ENCODE assay signal across 8 cellular contexts in genomic region chr2:242088044-242088443, GRCh38.
DNase-seq lines count a peak whose midpoint lies in the region; ATAC-seq, FAIRE-seq and TF ChIP-seq lines count a peak whose summit lies in the region.
"Not testable (repeated sequence)": the region's sequence is repeated elsewhere in the genome, so short reads cannot be mapped to it uniquely, and the experiment has no call there.

No MANE protein-coding gene starts in this region.

- ATAC-seq in GM21786 (IDR thresholded peaks at IDR 0.05; ENCODE audit: unreplicated experiment) (peak; percentile 30), HG03457 (IDR thresholded peaks at IDR 0.05; ENCODE audit: unreplicated experiment) (peak; percentile 20)

- H3K79me2 ChIP-seq in SK-N-SH (ENCODE audit: insufficient read depth); astrocyte (ENCODE audit: insufficient read depth, low read length); neural cell (replicated peaks; ENCODE audit: insufficient read depth, low read length): not testable (repeated sequence)

- not testable (repeated sequence) for TF ChIP-seq EP300 in SK-N-SH (IDR thresholded peaks at IDR 0.05; ENCODE audit: borderline replicate concordance in 1 of 2, low read depth in 1 of 2, low read length in 1 of 2); neural cell (conservative IDR thresholded peaks at IDR 0.05; ENCODE audit: poor library complexity, severe bottlenecking)

- FAIRE-seq in astrocyte (lab: Jason Lieb, UNC), result not testable (repeated sequence)

- not testable (repeated sequence) for H3K9me3 ChIP-seq in SK-N-SH; astrocyte (ENCODE audit: insufficient read depth, low read depth, low read length); cardiac muscle cell (ENCODE audit: low read depth); neural cell (ENCODE audit: low read length); tibial artery

- peak overlapping the region; percentile 26 for H3K27ac Mint-ChIP-seq in astrocyte (ENCODE audit: unreplicated experiment)

- H3F3A ChIP-seq in SK-N-SH (replicated peaks; ENCODE audit: insufficient read depth); neural cell (ENCODE audit: insufficient read depth, low read length, poor library complexity, severe bottlenecking): not testable (repeated sequence)

- H4K20me1 ChIP-seq in SK-N-SH (ENCODE audit: insufficient read depth); astrocyte (ENCODE audit: insufficient read depth, low read length); neural cell (ENCODE audit: insufficient read depth): not testable (repeated sequence)

- CTCF ChIA-PET in SK-N-SH (lab: Yijun Ruan, JAX), result not testable (repeated sequence)

- not testable (repeated sequence) for TF ChIP-seq CTCF in GM12865 (IDR thresholded peaks at IDR 0.05; ENCODE audit: insufficient read depth, low read depth, low read length, missing control alignments); SK-N-SH (IDR thresholded peaks at IDR 0.05); astrocyte (IDR thresholded peaks at IDR 0.05; ENCODE audit: insufficient read depth, low read depth, low read length); cardiac muscle cell (IDR thresholded peaks at IDR 0.05; ENCODE audit: low read depth, low read length); neural cell (IDR thresholded peaks at IDR 0.05; ENCODE audit: poor library complexity, severe bottlenecking); tibial artery (IDR thresholded peaks at IDR 0.05)

- not testable (repeated sequence) for H3K27me3 ChIP-seq in SK-N-SH (ENCODE audit: insufficient read depth); astrocyte (ENCODE audit: insufficient read depth, low read length); neural cell (ENCODE audit: insufficient read depth, low read depth, low read length); tibial artery
- peaks cover 22% of the 10 kb centered on the region for H3K27me3 ChIP-seq in cardiac muscle cell

- not testable (repeated sequence) for H3K4me1 Mint-ChIP-seq in astrocyte (ENCODE audit: low read depth, unreplicated experiment)

- WGBS in SK-N-SH (ENCODE audit: low lambda C conversion rate), result 0% methylated on average over 4 of the region's 37 CpGs

- H3K4me2 ChIP-seq in SK-N-SH (peak overlapping the region; percentile 83), astrocyte (ENCODE audit: low read length) (peak overlapping the region; percentile 80)
- not testable (repeated sequence) for H3K4me2 ChIP-seq in neural cell (ENCODE audit: low read length)

- not testable (repeated sequence) for H3K9me3 Mint-ChIP-seq in astrocyte (ENCODE audit: unreplicated experiment)

- H3K4me1 ChIP-seq in SK-N-SH (ENCODE audit: control insufficient read depth in 1 of 2, insufficient read depth in 2 of 2, low read depth in 1 of 2, low read length in 1 of 2); astrocyte (ENCODE audit: insufficient read depth, low read length); cardiac muscle cell (ENCODE audit: low read depth): not testable (repeated sequence)
- H3K4me1 ChIP-seq in tibial artery, result peaks cover 0 to 22% (median 0%) of the 10 kb centered on the region in 4 donors

- H3K9ac ChIP-seq in SK-N-SH, result peak overlapping the region; percentile 52; the same call in 1 of the 2 replicates
- H3K9ac ChIP-seq in astrocyte (ENCODE audit: low read length), result peak overlapping the region; percentile 10
- peak overlapping the region; percentile 48 for H3K9ac ChIP-seq in neural cell (ENCODE audit: low read length)

- not testable (repeated sequence) for TF ChIP-seq RAD21 in SK-N-SH (IDR thresholded peaks at IDR 0.05; ENCODE audit: low read length); neural cell (conservative IDR thresholded peaks at IDR 0.05)

- peak overlapping the region; percentile 50 for H3K4me3 ChIP-seq in GM12865 (ENCODE audit: low read depth, low read length)
- H3K4me3 ChIP-seq in SK-N-SH (ENCODE audit: low read depth in 2 of 2, low read length in 1 of 2), result peak overlapping the region; percentile 51 to 67
- H3K4me3 ChIP-seq in astrocyte (ENCODE audit: insufficient read depth, low read depth, low read length), result peak overlapping the region; percentile 44
- H3K4me3 ChIP-seq in cardiac muscle cell, result peak overlapping the region; percentile 100
- H3K4me3 ChIP-seq in neural cell (ENCODE audit: low read length), result peak overlapping the region; percentile 62
- peak overlapping the region; percentile 90 to 94 for H3K4me3 ChIP-seq in tibial artery

- intact Hi-C loops in tibial artery (cut with DNase I; ENCODE audit: low total_unique reads), result not testable (repeated sequence)

- peaks cover 12% of the 10 kb centered on the region for H3K27me3 Mint-ChIP-seq in astrocyte (ENCODE audit: low read depth, unreplicated experiment)

- POLR2A ChIA-PET in SK-N-SH (lab: Yijun Ruan, JAX), result not testable (repeated sequence)

- H2AFZ ChIP-seq in SK-N-SH (ENCODE audit: low read depth) (peak overlapping the region; percentile 76; the same call in 1 of the 2 replicates), astrocyte (ENCODE audit: low read depth, low read length) (peak overlapping the region; percentile 60)
- not testable (repeated sequence) for H2AFZ ChIP-seq in neural cell (ENCODE audit: low read depth, low read length)

- not testable (repeated sequence) for H3K27ac ChIP-seq in SK-N-SH (ENCODE audit: low read depth in 2 of 2, low read length in 1 of 2); astrocyte (ENCODE audit: low read depth, low read length); cardiac muscle cell
- H3K27ac ChIP-seq in neural cell (ENCODE audit: low read length) (peak overlapping the region; percentile 47), tibial artery (peak overlapping the region; percentile 64 to 73)

- H3K36me3 ChIP-seq in SK-N-SH (replicated peaks in 1 of 2; ENCODE audit: control insufficient read depth in 1 of 2, insufficient read depth in 2 of 2, low read length in 1 of 2); astrocyte (ENCODE audit: insufficient read depth, low read length); cardiac muscle cell; neural cell (ENCODE audit: insufficient read depth, low read length); tibial artery: not testable (repeated sequence)

- not testable (repeated sequence) for H3K36me3 Mint-ChIP-seq in astrocyte (ENCODE audit: low read depth, unreplicated experiment)

- peak overlapping the region; percentile 84 for H3K4me3 Mint-ChIP-seq in astrocyte (ENCODE audit: unreplicated experiment)

- H3K9me2 ChIP-seq in SK-N-SH; neural cell (ENCODE audit: insufficient read depth, low read length): not testable (repeated sequence)

- DNase-seq in GM12865 (ENCODE audit: low read depth) (peak; percentile 24), cardiac muscle cell (ENCODE audit: low read depth in 1 of 2, low spot score in 1 of 2) (peak; percentile 18 to 31)
- not testable (repeated sequence) for DNase-seq in SK-N-SH; astrocyte (ENCODE audit: low read depth); tibial artery

Comparison
In these comparisons a context has a peak if more than half of its experiments do, and no peak if none do; other contexts are left out.
1. H3K4me3 ChIP-seq: peak in every context shown above with its lines; median percentile 100 in cardiac muscle cell; 92 in tibial artery; 62 in neural cell; 59 in SK-N-SH; 50 in GM12865; 44 in astrocyte.